ENCODE assay signal across 28 cellular contexts in the genomic region with DNA sequence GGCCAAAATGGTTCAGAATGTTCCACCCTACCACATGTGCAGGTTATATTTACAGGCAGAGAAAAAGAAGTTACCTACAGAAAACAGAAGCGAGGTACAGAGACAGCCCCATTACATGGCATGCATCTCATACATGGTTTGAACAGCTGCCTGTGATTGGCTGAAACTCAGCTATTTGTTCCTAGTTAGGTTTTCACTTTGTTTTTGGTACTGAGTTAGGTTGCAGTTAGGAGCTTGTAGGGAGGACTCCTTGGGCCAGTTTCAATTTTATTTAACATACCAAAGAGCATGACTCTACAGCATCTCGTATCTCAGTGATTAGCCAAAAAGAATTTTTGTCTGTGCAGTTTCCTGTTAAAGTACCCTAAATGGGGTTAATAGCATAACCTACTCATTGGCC.
DNase-seq lines count a peak whose midpoint lies in the region; ATAC-seq and TF ChIP-seq lines count a peak whose summit lies in the region.
"Had no signal": no experiment of that assay in that cellular context is flagged by ENCODE, and none has a peak within 500 bp of the region (broad histone marks: within the 10 kb centered on the region; RNA-seq: fewer than 3 reads in every experiment).

No MANE protein-coding gene starts in this region.

- H3K9me2 ChIP-seq in GM23248 (ENCODE audit: insufficient read depth), result no peaks in the 10 kb centered on the region
- H3K9me2 ChIP-seq in OCI-LY1 (ENCODE audit: low read depth, low read length), result no peaks in the 10 kb centered on the region

- H3K4me2 ChIP-seq in GM23248 (ENCODE audit: unreplicated experiment) (peak overlapping the region; percentile 59), OCI-LY1 (ENCODE audit: low read length) (peak overlapping the region; percentile 34), skeletal muscle satellite cell (ENCODE audit: low read length) (peak overlapping the region; percentile 21)
- H3K4me2 ChIP-seq: BLaER1 had no signal

- no peak overlapping the region for H3K9ac ChIP-seq in GM23248
- peak overlapping the region; percentile 29; the same call in 1 of the 2 replicates for H3K9ac ChIP-seq in OCI-LY1 (ENCODE audit: low read length)
- H3K9ac ChIP-seq in skeletal muscle satellite cell (ENCODE audit: low read depth, low read length), result no peak overlapping the region
- H3K9ac ChIP-seq: BLaER1, parathyroid adenoma had no signal

- DNase-seq in GM23248 (peak; percentile 53), fibroblast of pulmonary artery (ENCODE audit: low read depth) (peak; percentile 42), GM19238 (ENCODE audit: insufficient read length, low spot score) (no peak), hypothalamus (lab: John Stamatoyannopoulos, UW) (no peak), NCI-H526 treated with DMSO at 0.1 percent for 48 hours (lab: John Stamatoyannopoulos, UW) (no peak)
- DNase-seq: activated CD4-positive, alpha-beta T cell treated with anti-CD3 and anti-CD28 coated beads, Interleukin-2, amount 50 U/mL, for 4 hours; activated gamma-delta T cell treated with Interleukin-2 at 50 U/mL for 16 hours; activated T-cell treated with anti-CD3 and anti-CD28 coated beads for 4 hours; amygdala; central memory CD4-positive, alpha-beta T cell; GF-D8; head of caudate nucleus; naive thymus-derived CD8-positive, alpha-beta T cell; NCI-H187; NK-92 treated with Interleukin-12 subunit alpha and Interleukin-12 subunit beta, amount 100 ng/mL, for 24 hours; sigmoid colon; stimulated activated CD4-positive, alpha-beta T cell treated with anti-CD3 and anti-CD28 coated beads, Interleukin-2, amount 100 ng/mL, for 24 hours; upper lobe of left lung had no signal

- H4K20me1 ChIP-seq in GM23248 (ENCODE audit: insufficient read depth) (no peaks in the 10 kb centered on the region), OCI-LY1 (ENCODE audit: insufficient read depth, low read length) (no peaks in the 10 kb centered on the region)
- H4K20me1 ChIP-seq: BLaER1 had no signal

- WGBS in GM23248 (ENCODE audit: low coverage in 1 of 2, low lambda C conversion rate in 2 of 2, missing lambda C conversion rate in 2 of 2), 2 experiments, result 46 to 50% methylated on average over 2 of the region's 2 CpGs

- peaks cover 76% of the 10 kb centered on the region for H3K4me1 ChIP-seq in GM23248 (ENCODE audit: insufficient read depth)
- peaks cover 34% of the 10 kb centered on the region for H3K4me1 ChIP-seq in OCI-LY1 (ENCODE audit: insufficient read depth, low read length, severe bottlenecking)
- H3K4me1 ChIP-seq in skeletal muscle satellite cell (ENCODE audit: control insufficient read depth, insufficient read depth, low read length), result peaks cover 29% of the 10 kb centered on the region
- H3K4me1 ChIP-seq: BLaER1, parathyroid adenoma had no signal

- H3K79me2 ChIP-seq in GM23248 (ENCODE audit: insufficient read depth), result peaks cover 59% of the 10 kb centered on the region
- H3K79me2 ChIP-seq in OCI-LY1 (ENCODE audit: insufficient read depth, low read length), result no peaks in the 10 kb centered on the region
- H3K79me2 ChIP-seq: parathyroid adenoma had no signal

- H2AFZ ChIP-seq in GM23248 (no peak overlapping the region), OCI-LY1 (ENCODE audit: low read length) (no peak overlapping the region)
- H2AFZ ChIP-seq: parathyroid adenoma had no signal

- peaks cover 38% of the 10 kb centered on the region for H3F3A ChIP-seq in GM23248 (ENCODE audit: insufficient read depth)
- H3F3A ChIP-seq in OCI-LY1 (ENCODE audit: insufficient read depth, low read length), result no peaks in the 10 kb centered on the region

- H3K27me3 ChIP-seq in GM23248 (replicated peaks; ENCODE audit: insufficient read depth) (no peaks in the 10 kb centered on the region), OCI-LY1 (ENCODE audit: insufficient read depth, low read length) (no peaks in the 10 kb centered on the region), skeletal muscle satellite cell (ENCODE audit: control insufficient read depth, insufficient read depth, low read length) (no peaks in the 10 kb centered on the region)
- H3K27me3 ChIP-seq: BLaER1, sigmoid colon, upper lobe of left lung had no signal

- in situ Hi-C loops in GM23248 (cut with MboI), result loop anchor here (25.0 kb wide), 1 partner anchor 831 kb away; no protein-coding TSS in a partner anchor

- ATAC-seq in GM19328 (IDR thresholded peaks at IDR 0.05; ENCODE audit: unreplicated experiment), result no peak
- ATAC-seq: naive thymus-derived CD8-positive, alpha-beta T cell had no signal

- no peak overlapping the region for H3K4me3 ChIP-seq in GM23248
- no peak overlapping the region for H3K4me3 ChIP-seq in OCI-LY1 (ENCODE audit: low read depth, low read length, poor library complexity, severe bottlenecking)
- H3K4me3 ChIP-seq in fibroblast of pulmonary artery (replicated peaks; ENCODE audit: low read depth, low read length), result no peak overlapping the region
- H3K4me3 ChIP-seq in skeletal muscle satellite cell (ENCODE audit: low read length), result no peak overlapping the region
- H3K4me3 ChIP-seq: BLaER1, GM12878, lung, sigmoid colon, upper lobe of left lung had no signal

- peak overlapping the region; percentile 50 for H3K27ac ChIP-seq in GM23248
- peak overlapping the region; percentile 73 for H3K27ac ChIP-seq in OCI-LY1 (ENCODE audit: low read depth, low read length, poor library complexity, severe bottlenecking)
- H3K27ac ChIP-seq: BLaER1, epithelial cell of prostate, HL-60, parathyroid adenoma, RWPE1, sigmoid colon, upper lobe of left lung had no signal

- no peak for TF ChIP-seq CTCF in OCI-LY1 (IDR thresholded peaks at IDR 0.05; ENCODE audit: low read length)
- no peak for TF ChIP-seq CTCF in fibroblast of pulmonary artery (IDR thresholded peaks at IDR 0.05; ENCODE audit: low read length, missing control alignments)

- H3K9me3 ChIP-seq in GM23248 (ENCODE audit: low read depth), result no peaks in the 10 kb centered on the region
- H3K9me3 ChIP-seq in OCI-LY1 (ENCODE audit: low read length), result no peaks in the 10 kb centered on the region
- H3K9me3 ChIP-seq in skeletal muscle satellite cell (replicated peaks; ENCODE audit: low read length), result no peaks in the 10 kb centered on the region
- H3K9me3 ChIP-seq: BLaER1, sigmoid colon, upper lobe of left lung had no signal

- H3K36me3 ChIP-seq in GM23248 (ENCODE audit: low read depth) (no peaks in the 10 kb centered on the region), OCI-LY1 (ENCODE audit: insufficient read depth, low read length) (peaks cover 20% of the 10 kb centered on the region), skeletal muscle satellite cell (ENCODE audit: insufficient read depth, low read length) (no peaks in the 10 kb centered on the region)
- H3K36me3 ChIP-seq: BLaER1, sigmoid colon, upper lobe of left lung had no signal

Comparison
In these comparisons a context has a peak if more than half of its experiments do, and no peak if none do; other contexts are left out.
1. DNase-seq: peak in GM23248 (single experiment) and fibroblast of pulmonary artery (single experiment); none in GM19238 (single experiment), hypothalamus (0 of 51) and NCI-H526 treated with DMSO at 0.1 percent for 48 hours (single experiment).
2. Peak in every context shown above with its lines, with median percentiles within 50 percentile points of each other: H3K4me2 ChIP-seq.